In the genomic region with DNA sequence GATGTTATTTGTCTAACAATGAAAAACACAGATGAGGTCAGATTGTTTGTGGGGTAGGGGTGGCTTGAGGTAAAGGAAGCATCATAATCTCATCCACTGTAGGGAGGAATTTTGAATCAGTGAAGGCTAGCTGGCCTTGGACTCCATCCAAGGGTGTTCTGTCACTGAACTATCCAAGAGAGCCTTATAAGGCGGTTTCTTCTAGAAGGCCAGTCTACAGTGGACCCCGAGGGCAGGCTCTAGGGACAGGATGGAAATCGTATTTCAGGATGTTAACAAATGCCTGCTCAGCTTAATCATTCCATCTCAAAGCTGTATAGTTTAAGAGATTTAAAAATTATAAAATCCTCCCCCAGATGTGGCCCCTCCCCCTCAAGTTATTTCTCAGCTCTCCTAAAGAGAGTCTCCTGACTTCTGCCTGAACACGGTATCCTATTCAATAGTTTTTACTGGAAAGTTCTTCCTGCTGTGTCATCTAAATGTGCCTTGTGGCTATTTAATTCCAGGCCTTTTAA, we compare ENCODE assay signal across 9 cellular contexts. TPM values are rescaled to one million over a fixed set of nuclear protein-coding genes. Genes with fewer than 3 reads are reported as not detected.
DNase-seq lines count a peak whose midpoint lies in the region; ATAC-seq, FAIRE-seq and TF ChIP-seq lines count a peak whose summit lies in the region.
"Had no signal": no experiment of that assay in that cellular context is flagged by ENCODE, and none has a peak within 500 bp of the region (broad histone marks: within the 10 kb centered on the region; RNA-seq: fewer than 3 reads in every experiment).

No MANE protein-coding gene starts in this region.

- peaks cover 99% of the 10 kb centered on the region for H3K79me2 ChIP-seq in astrocyte (ENCODE audit: insufficient read depth, low read length)

- no peak overlapping the region for H3K4me3 ChIP-seq in astrocyte (ENCODE audit: insufficient read depth, low read depth, low read length)
- H3K4me3 ChIP-seq in heart right ventricle = peak overlapping the region in 3 of 10 donors; percentile 2 to 16 (median 10)

- H3K9me3 Mint-ChIP-seq in astrocyte (ENCODE audit: unreplicated experiment) (no peaks in the 10 kb centered on the region), progenitor cell of endocrine pancreas (ENCODE audit: low read depth) (no peaks in the 10 kb centered on the region)
- H3K9me3 Mint-ChIP-seq: naive thymus-derived CD4-positive, alpha-beta T cell had no signal

- intact Hi-C loops in heart right ventricle (cut with DNase I) = loop anchor here in 3 of 10 donors (2.0 to 5.0 kb wide), 3 partner anchors 45 to 59 kb away; no protein-coding TSS in a partner anchor

- TF ChIP-seq CTCF in astrocyte (IDR thresholded peaks at IDR 0.05; ENCODE audit: insufficient read depth, low read depth, low read length) (no peak), heart right ventricle (IDR thresholded peaks at IDR 0.05) (no peak), progenitor cell of endocrine pancreas (IDR thresholded peaks at IDR 0.05; ENCODE audit: unreplicated experiment) (no peak)

- H3K36me3 Mint-ChIP-seq in astrocyte (ENCODE audit: low read depth, unreplicated experiment) = peaks cover 22% of the 10 kb centered on the region
- no peaks in the 10 kb centered on the region for H3K36me3 Mint-ChIP-seq in progenitor cell of endocrine pancreas (ENCODE audit: insufficient read depth)
- H3K36me3 Mint-ChIP-seq: naive thymus-derived CD4-positive, alpha-beta T cell had no signal

- no peak overlapping the region for H2AFZ ChIP-seq in astrocyte (ENCODE audit: low read depth, low read length)

- H3K9me3 ChIP-seq in astrocyte (ENCODE audit: insufficient read depth, low read depth, low read length) (no peaks in the 10 kb centered on the region), heart right ventricle (no peaks in the 10 kb centered on the region)

- peak overlapping the region; percentile 54 for H3K4me2 ChIP-seq in astrocyte (ENCODE audit: low read length)

- peaks cover 52% of the 10 kb centered on the region for H3K4me1 ChIP-seq in astrocyte (ENCODE audit: insufficient read depth, low read length)
- H3K4me1 ChIP-seq in heart right ventricle = peaks cover 26 to 100% (median 98%) of the 10 kb centered on the region in 9 donors

- peak; percentile 98 for FAIRE-seq in astrocyte (lab: Jason Lieb, UNC)

- H4K20me1 ChIP-seq in astrocyte (ENCODE audit: insufficient read depth, low read length) = peaks cover 3% of the 10 kb centered on the region

- H3K27ac ChIP-seq in astrocyte (ENCODE audit: low read depth, low read length) (peak overlapping the region; percentile 77), heart right ventricle (peak overlapping the region; percentile 52 to 100 (median 90))

- H3K27me3 Mint-ChIP-seq in astrocyte (ENCODE audit: low read depth, unreplicated experiment) (no peaks in the 10 kb centered on the region), progenitor cell of endocrine pancreas (peaks cover 7% of the 10 kb centered on the region)

- peak overlapping the region; percentile 70 for H3K9ac ChIP-seq in astrocyte (ENCODE audit: low read length)

- H3K36me3 ChIP-seq in astrocyte (ENCODE audit: insufficient read depth, low read length) (peaks cover 31% of the 10 kb centered on the region), heart right ventricle (peaks cover 0 to 28% (median 0%) of the 10 kb centered on the region in 9 donors)

- H3K27ac Mint-ChIP-seq in astrocyte (ENCODE audit: unreplicated experiment) = peak overlapping the region; percentile 97
- peak overlapping the region; percentile 10 for H3K27ac Mint-ChIP-seq in progenitor cell of endocrine pancreas
- H3K27ac Mint-ChIP-seq: naive thymus-derived CD4-positive, alpha-beta T cell had no signal

- DNase-seq in AG20443 (ENCODE audit: low spot score) (peak; percentile 53), astrocyte (ENCODE audit: low read depth) (peak; percentile 89), heart right ventricle (peak; percentile 45 to 92), progenitor cell of endocrine pancreas (ENCODE audit: low spot score, unreplicated experiment) (no peak), GF-D8 (lab: John Stamatoyannopoulos, UW) (no peak), NK-92 (lab: John Stamatoyannopoulos, UW; ENCODE audit: unreplicated experiment) (no peak)
- no peak for DNase-seq in activated T-cell treated with anti-CD3 and anti-CD28 coated beads, Interleukin-2, amount 50 U/mL, for 48 hours
- DNase-seq: naive thymus-derived CD4-positive, alpha-beta T cell had no signal

- H3K4me1 Mint-ChIP-seq in astrocyte (ENCODE audit: low read depth, unreplicated experiment) = peaks cover 74% of the 10 kb centered on the region
- H3K4me1 Mint-ChIP-seq in progenitor cell of endocrine pancreas (ENCODE audit: low read depth) = peaks cover 40% of the 10 kb centered on the region

- 4 to 11% methylated on average over 4 of the region's 4 CpGs for WGBS in heart right ventricle, 2 donors

- H3K4me3 Mint-ChIP-seq in astrocyte (ENCODE audit: unreplicated experiment) (peak overlapping the region; percentile 61), progenitor cell of endocrine pancreas (ENCODE audit: low read depth) (no peak overlapping the region)
- H3K4me3 Mint-ChIP-seq: naive thymus-derived CD4-positive, alpha-beta T cell had no signal

- peak; percentile 83 to 92 (median 90) for ATAC-seq in heart right ventricle
- no peak for ATAC-seq in HG03378 (IDR thresholded peaks at IDR 0.05; ENCODE audit: unreplicated experiment)
- ATAC-seq: naive thymus-derived CD4-positive, alpha-beta T cell had no signal

- H3K27me3 ChIP-seq in astrocyte (ENCODE audit: insufficient read depth, low read length) (no peaks in the 10 kb centered on the region), heart right ventricle (no peaks in the 10 kb centered on the region)

RNA-seq across cellular contexts. Expression of a gene that starts 8.1 kb away (rescaled TPM):
- 930 and 1,304 TPM in 2 replicates for total RNA-seq in astrocyte
- total RNA-seq in heart right ventricle = 100 to 1,000 TPM; 498 to 826 (median 608) TPM
- 1,000 to 10,000 TPM in 1 of 2 donors, 100 to 1,000 TPM in 1; 876 to 1,251 TPM for polyA plus RNA-seq in heart right ventricle
- total RNA-seq in progenitor cell of endocrine pancreas = 8.4 and 12.3 TPM in 2 replicates

Comparison
In these comparisons a context has a peak if more than half of its experiments do, and no peak if none do; other contexts are left out.
1. DNase-seq: peak in AG20443 (single experiment), astrocyte (single experiment) and heart right ventricle (2 of 2); none in progenitor cell of endocrine pancreas (single experiment), GF-D8 (single experiment), NK-92 (single experiment) and activated T-cell treated with anti-CD3 and anti-CD28 coated beads, Interleukin-2, amount 50 U/mL, for 48 hours (0 of 2).
2. RNA of a gene that starts 8.1 kb away (total RNA-seq): 930 to 1,304 TPM in astrocyte and 498 to 826 TPM in heart right ventricle; 8.4 to 12.3 TPM in progenitor cell of endocrine pancreas; every median in the first group is over 10 times any median in the second.